Comparison of ENCODE assay signal across 28 cellular contexts in genomic region chr1:168733241-168733640, GRCh38. TPM values are rescaled to one million over a fixed set of nuclear protein-coding genes. Genes with fewer than 3 reads are reported as not detected.
DNase-seq lines count a peak whose midpoint lies in the region; ATAC-seq, FAIRE-seq and TF ChIP-seq lines count a peak whose summit lies in the region.
"Had no signal": no experiment of that assay in that cellular context is flagged by ENCODE, and none has a peak within 500 bp of the region (broad histone marks: within the 10 kb centered on the region; RNA-seq: fewer than 3 reads in every experiment).

No MANE protein-coding gene starts in this region.

- H3K9me3 ChIP-seq in psoas muscle (no peaks in the 10 kb centered on the region), osteoblast (ENCODE audit: low read depth, low read length) (no peaks in the 10 kb centered on the region)
- H3K9me3 ChIP-seq: BE2C, Caco-2 had no signal

- TF ChIP-seq CTCF in D721Med (IDR thresholded peaks at IDR 0.05; ENCODE audit: insufficient read depth, missing control alignments) = no peak
- TF ChIP-seq CTCF in glutamatergic neuron (IDR thresholded peaks at IDR 0.05; ENCODE audit: partially characterized antibody, unreplicated experiment) = no peak
- no peak for TF ChIP-seq CTCF in psoas muscle (IDR thresholded peaks at IDR 0.05)
- TF ChIP-seq CTCF in osteoblast (IDR thresholded peaks at IDR 0.05; ENCODE audit: extremely low read depth, low read depth, low read length) = no peak
- TF ChIP-seq CTCF in GM10266 (IDR thresholded peaks at IDR 0.05; ENCODE audit: control insufficient read depth, insufficient read depth, low read depth, missing control alignments) = no peak

- H3K79me2 ChIP-seq in osteoblast (ENCODE audit: insufficient read depth, low read length) = no peaks in the 10 kb centered on the region

- H4K20me1 ChIP-seq in osteoblast (ENCODE audit: insufficient read depth, low read length) = no peaks in the 10 kb centered on the region
- H4K20me1 ChIP-seq: BLaER1 had no signal

- peaks cover 6% of the 10 kb centered on the region for H3K4me1 Mint-ChIP-seq in glutamatergic neuron (ENCODE audit: low read depth, unreplicated experiment)
- H3K4me1 Mint-ChIP-seq: CD14-positive monocyte; CD4-positive, alpha-beta memory T cell; CD4-positive, CD25-positive, alpha-beta regulatory T cell had no signal

- no peak overlapping the region for H3K27ac Mint-ChIP-seq in glutamatergic neuron (ENCODE audit: unreplicated experiment)
- H3K27ac Mint-ChIP-seq: CD14-positive monocyte; CD4-positive, alpha-beta memory T cell; CD4-positive, CD25-positive, alpha-beta regulatory T cell; CD8-positive, alpha-beta memory T cell had no signal

- DNase-seq in D721Med (ENCODE audit: insufficient read length, low spot score) (no peak), epidermal melanocyte (ENCODE audit: insufficient read length, low spot score) (peak; percentile 39), glutamatergic neuron (no peak), psoas muscle (no peak), osteoblast (ENCODE audit: insufficient read length, low spot score, missing footprints) (no peak), GM10266 (ENCODE audit: extremely low spot score) (no peak)
- DNase-seq: 8988T; ACHN; BE2C; C1 segment of cervical spinal cord; Caco-2; Calu3; CD4-positive, alpha-beta memory T cell; CD4-positive, CD25-positive, alpha-beta regulatory T cell; CD8-positive, alpha-beta memory T cell; DMS 273 treated with DMSO at 0.1 percent for 48 hours; DMS79; DND-41; EL; GDM1 had no signal

- no peaks in the 10 kb centered on the region for H3K27me3 ChIP-seq in psoas muscle (ENCODE audit: insufficient read depth in 3 of 3, low read length in 2 of 3)
- no peaks in the 10 kb centered on the region for H3K27me3 ChIP-seq in osteoblast (ENCODE audit: insufficient read depth, low read length)
- H3K27me3 ChIP-seq: BE2C, BLaER1 had no signal

- peak; percentile 77 for FAIRE-seq in D721Med (lab: Jason Lieb, UNC)
- FAIRE-seq: A204.1, GM12892, GM18507 had no signal

- peak overlapping the region; percentile 15 for H3K4me3 Mint-ChIP-seq in glutamatergic neuron (ENCODE audit: unreplicated experiment)
- H3K4me3 Mint-ChIP-seq: CD14-positive monocyte; CD4-positive, alpha-beta memory T cell; CD4-positive, CD25-positive, alpha-beta regulatory T cell; CD8-positive, alpha-beta memory T cell had no signal

- H3K27ac ChIP-seq in psoas muscle (no peak overlapping the region), osteoblast (ENCODE audit: low read depth, low read length) (no peak overlapping the region)
- H3K27ac ChIP-seq: BLaER1 had no signal

- H2AFZ ChIP-seq in osteoblast (ENCODE audit: low read length) = no peak overlapping the region

- no peak for ATAC-seq in psoas muscle

- no peaks in the 10 kb centered on the region for H3K36me3 ChIP-seq in psoas muscle (ENCODE audit: insufficient read depth in 1 of 2, low read depth in 1 of 2)
- H3K36me3 ChIP-seq in osteoblast (ENCODE audit: insufficient read depth, low read length) = no peaks in the 10 kb centered on the region
- H3K36me3 ChIP-seq: BE2C, BLaER1 had no signal

- H3K9me3 Mint-ChIP-seq in glutamatergic neuron (ENCODE audit: unreplicated experiment) = no peaks in the 10 kb centered on the region
- H3K9me3 Mint-ChIP-seq: CD4-positive, alpha-beta memory T cell; CD4-positive, CD25-positive, alpha-beta regulatory T cell; CD8-positive, alpha-beta memory T cell had no signal

- H3K4me2 ChIP-seq in osteoblast (ENCODE audit: insufficient read depth, low read length) = no peak overlapping the region
- H3K4me2 ChIP-seq: BLaER1 had no signal

- H3K36me3 Mint-ChIP-seq in glutamatergic neuron (ENCODE audit: unreplicated experiment) = no peaks in the 10 kb centered on the region
- H3K36me3 Mint-ChIP-seq: CD14-positive monocyte; CD4-positive, alpha-beta memory T cell; CD4-positive, CD25-positive, alpha-beta regulatory T cell; CD8-positive, alpha-beta memory T cell had no signal

- no peak overlapping the region for H3K4me3 ChIP-seq in psoas muscle
- no peak overlapping the region for H3K4me3 ChIP-seq in osteoblast (ENCODE audit: insufficient read depth, low read length)
- H3K4me3 ChIP-seq: BLaER1 had no signal

- intact Hi-C loops in psoas muscle (cut with DNase I) = no loop called here

- peaks cover 9% of the 10 kb centered on the region for H3K27me3 Mint-ChIP-seq in glutamatergic neuron (ENCODE audit: unreplicated experiment)

- peaks cover 14% of the 10 kb centered on the region for H3K4me1 ChIP-seq in psoas muscle
- H3K4me1 ChIP-seq in osteoblast (ENCODE audit: insufficient read depth, low read length) = peaks cover 6% of the 10 kb centered on the region
- H3K4me1 ChIP-seq: BLaER1, Caco-2 had no signal

- 94 to 99% (median 95%) methylated on average over 4 of the region's 4 CpGs for WGBS in psoas muscle, 3 donors

RNA-seq across cellular contexts. Expression of gene DPT, which starts 4.2 kb away (rescaled TPM):
- total RNA-seq in glutamatergic neuron (ENCODE audit: unreplicated experiment) = not detected
- total RNA-seq in psoas muscle = 10 to 100 TPM in 2 of 4 donors, 1 to 10 TPM in 2; 8.5 to 39.4 (median 10.8) TPM
- polyA plus RNA-seq in psoas muscle = 10 to 100 TPM in 1 of 3 donors, 1 to 10 TPM in 2; 8.5 to 15.8 (median 8.5) TPM
- total RNA-seq in osteoblast = 2.4 and 4.3 TPM in 2 replicates
- total RNA-seq: A673; Caco-2; Calu3; CD4-positive, alpha-beta memory T cell; CD4-positive, CD25-positive, alpha-beta regulatory T cell; CD8-positive, alpha-beta memory T cell; G401 had no signal
- polyA plus RNA-seq: AG04450; CD14-positive monocyte; CD4-positive, alpha-beta memory T cell; CD4-positive, CD25-positive, alpha-beta regulatory T cell; CD8-positive, alpha-beta memory T cell had no signal
